ENCODE assay signal across 28 cellular contexts in the genomic region with DNA sequence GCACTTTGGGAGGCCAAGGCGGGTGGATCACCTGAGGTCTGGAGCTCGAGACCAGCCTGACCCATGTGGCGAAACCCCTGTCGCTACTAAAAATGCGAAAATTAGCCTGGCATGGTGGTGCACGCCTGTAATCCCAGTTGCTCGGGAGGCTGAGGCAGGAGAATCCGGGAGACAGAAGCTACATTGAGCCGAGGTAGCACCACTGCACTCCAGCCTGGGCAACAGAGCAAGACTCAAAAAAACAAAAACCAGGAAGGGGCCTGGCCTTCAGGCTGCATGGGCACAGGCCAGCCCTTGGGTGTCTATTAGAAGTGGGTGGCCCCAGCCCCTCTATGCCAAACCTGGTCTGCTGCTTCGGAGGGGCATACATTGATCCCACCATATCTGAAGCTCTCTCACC.
"Had no signal": no experiment of that assay in that cellular context is flagged by ENCODE, and none has a peak within 500 bp of the region (broad histone marks: within the 10 kb centered on the region; RNA-seq: fewer than 3 reads in every experiment).

No MANE protein-coding gene starts in this region.

- H3K27ac Mint-ChIP-seq: natural killer cell treated with Interleukin-12 subunit alpha and Interleukin-12 subunit beta and Interleukin-15 and Interleukin-18, amount 100 ng/mL, for 72 hours; nephron progenitor cell; progenitor cell of endocrine pancreas; stimulated activated effector memory CD8-positive, alpha-beta T cell treated with anti-CD3 and anti-CD28 coated beads, Interleukin-12 subunit alpha, Interleukin-12 subunit beta, amount 100 ng/mL, for 72 hours; stimulated activated naive B cell treated with anti-CD40 and anti-IgM and Interleukin-4, amounts not matched to agents 10 μg/mL and 1 μg/mL and 100 μg/mL, for 72 hours; stimulated activated naive CD8-positive, alpha-beta T cell treated with anti-CD3 and anti-CD28 coated beads, Interleukin-15, Interleukin-2, amounts not matched to agents 100 ng/mL and 50 ng/mL, for 24 hours had no signal

- DNase-seq: nephron progenitor cell; occipital lobe; ovary; psoas muscle; right cardiac atrium; right lobe of liver; sigmoid colon; small intestine; stimulated activated CD4-positive, alpha-beta T cell treated with anti-CD3 and anti-CD28 coated beads, Interleukin-15, amount 100 ng/mL, for 24 hours; stimulated activated CD4-positive, alpha-beta T cell treated with anti-CD3 and anti-CD28 coated beads, Interleukin-2, amount 100 ng/mL, for 24 hours; stimulated activated CD4-positive, alpha-beta T cell treated with anti-CD3 and anti-CD28 coated beads, Interleukin-2, amount 100 ng/mL, for 48 hours; stimulated activated CD4-positive, alpha-beta T cell treated with anti-CD3 and anti-CD28 coated beads, Interleukin-4, amount 100 ng/mL, for 24 hours; stimulated activated naive B cell treated with anti-CD40 and anti-IgM and Interleukin-4, amounts not matched to agents 10 μg/mL and 1 μg/mL and 100 μg/mL, for 72 hours; stimulated activated naive CD4-positive, alpha-beta T cell treated with Interleukin-2 at 50 U/mL for 16 hours; stomach; thyroid gland; trophoblast cell; upper lobe of left lung had no signal

- H3K36me3 Mint-ChIP-seq: natural killer cell treated with Interleukin-12 subunit alpha and Interleukin-12 subunit beta and Interleukin-15 and Interleukin-18, amount 100 ng/mL, for 72 hours; stimulated activated effector memory CD8-positive, alpha-beta T cell treated with anti-CD3 and anti-CD28 coated beads, Interleukin-12 subunit alpha, Interleukin-12 subunit beta, amount 100 ng/mL, for 72 hours; stimulated activated naive B cell treated with anti-CD40 and anti-IgM and Interleukin-4, amounts not matched to agents 10 μg/mL and 1 μg/mL and 100 μg/mL, for 72 hours had no signal

- H3K4me1 Mint-ChIP-seq: nephron progenitor cell; neural crest cell; stimulated activated effector memory CD8-positive, alpha-beta T cell treated with anti-CD3 and anti-CD28 coated beads, Interleukin-12 subunit alpha, Interleukin-12 subunit beta, amount 100 ng/mL, for 72 hours had no signal

- H3K9ac ChIP-seq: parathyroid adenoma had no signal

- H3K4me3 ChIP-seq: ovary, psoas muscle, right lobe of liver, sigmoid colon, stomach, thoracic aorta, thyroid gland, tibial nerve, upper lobe of left lung, vagina had no signal

- H3K4me3 Mint-ChIP-seq: natural killer cell treated with Interleukin-12 subunit alpha and Interleukin-12 subunit beta and Interleukin-15 and Interleukin-18, amount 100 ng/mL, for 72 hours; nephron progenitor cell; neural crest cell; stimulated activated effector memory CD8-positive, alpha-beta T cell treated with anti-CD3 and anti-CD28 coated beads, Interleukin-12 subunit alpha, Interleukin-12 subunit beta, amount 100 ng/mL, for 72 hours; stimulated activated naive B cell treated with anti-CD40 and anti-IgM and Interleukin-4, amounts not matched to agents 10 μg/mL and 1 μg/mL and 100 μg/mL, for 72 hours; stimulated activated naive CD8-positive, alpha-beta T cell treated with anti-CD3 and anti-CD28 coated beads, Interleukin-15, Interleukin-2, amounts not matched to agents 100 ng/mL and 50 ng/mL, for 24 hours had no signal

- H3K27ac ChIP-seq: ovary, parathyroid adenoma, psoas muscle, right lobe of liver, sigmoid colon, stomach, thoracic aorta, thyroid gland, tibial nerve, upper lobe of left lung, vagina had no signal

- H3K36me3 ChIP-seq: ovary, right lobe of liver, sigmoid colon, stomach, thoracic aorta, thyroid gland, tibial nerve, upper lobe of left lung, vagina had no signal

- H3K27me3 Mint-ChIP-seq: natural killer cell treated with Interleukin-12 subunit alpha and Interleukin-12 subunit beta and Interleukin-15 and Interleukin-18, amount 100 ng/mL, for 72 hours; progenitor cell of endocrine pancreas; stimulated activated naive B cell treated with anti-CD40 and anti-IgM and Interleukin-4, amounts not matched to agents 10 μg/mL and 1 μg/mL and 100 μg/mL, for 72 hours; stimulated activated naive CD8-positive, alpha-beta T cell treated with anti-CD3 and anti-CD28 coated beads, Interleukin-15, Interleukin-2, amounts not matched to agents 100 ng/mL and 50 ng/mL, for 24 hours had no signal

- H3K4me1 ChIP-seq: parathyroid adenoma, psoas muscle, right lobe of liver, sigmoid colon, stomach, thyroid gland, vagina had no signal

- ATAC-seq: natural killer cell treated with Interleukin-12 subunit alpha and Interleukin-12 subunit beta and Interleukin-15 and Interleukin-18, amount 100 ng/mL, for 72 hours; psoas muscle; right cardiac atrium; right lobe of liver; stimulated activated effector memory CD8-positive, alpha-beta T cell treated with anti-CD3 and anti-CD28 coated beads, Interleukin-12 subunit alpha, Interleukin-12 subunit beta, amount 100 ng/mL, for 72 hours; stimulated activated naive B cell treated with anti-CD40 and anti-IgM and Interleukin-4, amounts not matched to agents 10 μg/mL and 1 μg/mL and 100 μg/mL, for 72 hours had no signal

- H3K79me2 ChIP-seq: parathyroid adenoma had no signal

- H2AFZ ChIP-seq: parathyroid adenoma had no signal

- H3K9me3 ChIP-seq: ovary, psoas muscle, right lobe of liver, sigmoid colon, stomach, thoracic aorta, thyroid gland, tibial nerve, upper lobe of left lung, vagina had no signal

- FAIRE-seq: small intestine, urothelium cell line had no signal

- H3K9me3 Mint-ChIP-seq: natural killer cell treated with Interleukin-12 subunit alpha and Interleukin-12 subunit beta and Interleukin-15 and Interleukin-18, amount 100 ng/mL, for 72 hours; nephron progenitor cell; neural crest cell; stimulated activated effector memory CD8-positive, alpha-beta T cell treated with anti-CD3 and anti-CD28 coated beads, Interleukin-12 subunit alpha, Interleukin-12 subunit beta, amount 100 ng/mL, for 72 hours; stimulated activated naive B cell treated with anti-CD40 and anti-IgM and Interleukin-4, amounts not matched to agents 10 μg/mL and 1 μg/mL and 100 μg/mL, for 72 hours; stimulated activated naive CD8-positive, alpha-beta T cell treated with anti-CD3 and anti-CD28 coated beads, Interleukin-15, Interleukin-2, amounts not matched to agents 100 ng/mL and 50 ng/mL, for 24 hours had no signal

- H3K27me3 ChIP-seq: ovary, right lobe of liver, sigmoid colon, stomach, thyroid gland, tibial nerve, upper lobe of left lung, vagina had no signal
